ENCODE assay signal across 9 cellular contexts in genomic region chr15:67109141-67110034, GRCh38. TPM values are rescaled to one million over a fixed set of nuclear protein-coding genes. Genes with fewer than 3 reads are reported as not detected.
DNase-seq lines count a peak whose midpoint lies in the region; ATAC-seq, FAIRE-seq and TF ChIP-seq lines count a peak whose summit lies in the region.
"Had no signal": no experiment of that assay in that cellular context is flagged by ENCODE, and none has a peak within 500 bp of the region (broad histone marks: within the 10 kb centered on the region; RNA-seq: fewer than 3 reads in every experiment).

No MANE protein-coding gene starts in this region.

- H3K79me2 ChIP-seq in astrocyte (ENCODE audit: insufficient read depth, low read length) (peaks cover 79% of the 10 kb centered on the region), MM.1S (ENCODE audit: low read length) (peaks cover 68% of the 10 kb centered on the region)

- no peaks in the 10 kb centered on the region for H3K36me3 ChIP-seq in astrocyte (ENCODE audit: insufficient read depth, low read length)
- no peaks in the 10 kb centered on the region for H3K36me3 ChIP-seq in MM.1S (replicated peaks; ENCODE audit: insufficient read depth, low read length)

- H3K4me3 ChIP-seq in HL-60 (replicated peaks; ENCODE audit: insufficient read depth, low read length): no peak overlapping the region
- no peak overlapping the region for H3K4me3 ChIP-seq in astrocyte (ENCODE audit: insufficient read depth, low read depth, low read length)
- no peak overlapping the region for H3K4me3 ChIP-seq in MM.1S (ENCODE audit: low read length)

- H4K20me1 ChIP-seq in astrocyte (ENCODE audit: insufficient read depth, low read length) (no peaks in the 10 kb centered on the region), MM.1S (ENCODE audit: insufficient read depth, low read length) (no peaks in the 10 kb centered on the region)

- H3K9ac ChIP-seq in astrocyte (ENCODE audit: low read length): peak overlapping the region; percentile 90
- no peak overlapping the region for H3K9ac ChIP-seq in MM.1S (ENCODE audit: low read length)

- no peaks in the 10 kb centered on the region for H3K27me3 ChIP-seq in HL-60 (ENCODE audit: insufficient read depth, poor library complexity, severe bottlenecking)
- H3K27me3 ChIP-seq in astrocyte (ENCODE audit: insufficient read depth, low read length): no peaks in the 10 kb centered on the region
- H3K27me3 ChIP-seq in MM.1S (replicated peaks; ENCODE audit: insufficient read depth, low read length): no peaks in the 10 kb centered on the region

- H3K4me1 ChIP-seq in astrocyte (ENCODE audit: insufficient read depth, low read length) (peaks cover 59% of the 10 kb centered on the region), MM.1S (ENCODE audit: low read length) (peaks cover 20% of the 10 kb centered on the region)

- H3K9me3 Mint-ChIP-seq in astrocyte (ENCODE audit: unreplicated experiment): peaks cover 8% of the 10 kb centered on the region

- peak; percentile 68 for ATAC-seq in GM18907 (IDR thresholded peaks at IDR 0.05; ENCODE audit: unreplicated experiment)

- H3K4me2 ChIP-seq in astrocyte (ENCODE audit: low read length): peak overlapping the region; percentile 62
- H3K4me2 ChIP-seq in MM.1S (ENCODE audit: low read depth, low read length): no peak overlapping the region

- H3K36me3 Mint-ChIP-seq in astrocyte (ENCODE audit: low read depth, unreplicated experiment): peaks cover 15% of the 10 kb centered on the region

- H3K27ac ChIP-seq in HL-60 (replicated peaks) (0 out of 2 replicates have a peak overlapping the region, but pooled peaks have one; percentile 10), astrocyte (ENCODE audit: low read depth, low read length) (peak overlapping the region; percentile 100), MM.1S (ENCODE audit: low read length) (no peak overlapping the region)

- peaks cover 65% of the 10 kb centered on the region for H3K4me1 Mint-ChIP-seq in astrocyte (ENCODE audit: low read depth, unreplicated experiment)

- no peak overlapping the region for H2AFZ ChIP-seq in astrocyte (ENCODE audit: low read depth, low read length)
- no peak overlapping the region for H2AFZ ChIP-seq in MM.1S (ENCODE audit: low read length)

- no peak for TF ChIP-seq CTCF in HL-60 (IDR thresholded peaks at IDR 0.05; ENCODE audit: insufficient read depth, low read length)
- TF ChIP-seq CTCF in astrocyte (IDR thresholded peaks at IDR 0.05; ENCODE audit: insufficient read depth, low read depth, low read length): no peak
- no peak for TF ChIP-seq CTCF in MM.1S (IDR thresholded peaks at IDR 0.05; ENCODE audit: low read length)

- H3F3A ChIP-seq in MM.1S (ENCODE audit: insufficient read depth, low read length): 0 out of 2 replicates have a peak, but pooled peaks cover 5% of the 10 kb centered on the region

- H3K27ac Mint-ChIP-seq in astrocyte (ENCODE audit: unreplicated experiment): peak overlapping the region; percentile 99

- peak; percentile 88 for DNase-seq in A172 (ENCODE audit: low spot score)
- peak; percentile 55 to 68 for DNase-seq in HL-60 (ENCODE audit: low read depth in 1 of 2, low spot score in 1 of 2)
- DNase-seq in astrocyte (ENCODE audit: low read depth): peak; percentile 100
- peak; percentile 85 to 94 for DNase-seq in lung microvascular endothelial cell (ENCODE audit: low read depth in 2 of 2)
- DNase-seq in DMS53 (lab: John Stamatoyannopoulos, UW): no peak
- DNase-seq in NCI-H345 treated with DMSO at 0.1 percent for 48 hours (lab: John Stamatoyannopoulos, UW; ENCODE audit: unreplicated experiment): no peak
- no peak for DNase-seq in MM.1S

- no peaks in the 10 kb centered on the region for H3K9me2 ChIP-seq in MM.1S (replicated peaks; ENCODE audit: insufficient read depth, low read length)

- peak; percentile 59 for FAIRE-seq in astrocyte (lab: Jason Lieb, UNC)
- FAIRE-seq: bronchial epithelial cell had no signal

- H3K4me3 Mint-ChIP-seq in astrocyte (ENCODE audit: unreplicated experiment): no peak overlapping the region

- H3K9me3 ChIP-seq in astrocyte (ENCODE audit: insufficient read depth, low read depth, low read length) (no peaks in the 10 kb centered on the region), MM.1S (replicated peaks; ENCODE audit: insufficient read depth, low read length) (no peaks in the 10 kb centered on the region)

- H3K27me3 Mint-ChIP-seq in astrocyte (ENCODE audit: low read depth, unreplicated experiment): no peaks in the 10 kb centered on the region

RNA-seq across cellular contexts. Expression of gene SMAD3, which starts 44.0 kb away (rescaled TPM):
- total RNA-seq in A172 (2014; rRNA removed; shearing (Covaris generic)): 5.2 and 7.2 TPM in 2 replicates
- total RNA-seq in astrocyte (65.6 and 78.0 TPM in 2 replicates), lung microvascular endothelial cell (5.4 and 12.0 TPM in 2 replicates)

Comparison
In these comparisons a context has a peak if more than half of its experiments do, and no peak if none do; other contexts are left out.
1. DNase-seq: peak in A172 (single experiment), HL-60 (2 of 2), astrocyte (single experiment) and lung microvascular endothelial cell (2 of 2); none in DMS53 (single experiment), NCI-H345 treated with DMSO at 0.1 percent for 48 hours (single experiment) and MM.1S (single experiment).